8 cellular contexts compared by ENCODE assay signal in genomic region chr16:84699147-84699711, GRCh38. TPM values are rescaled to one million over a fixed set of nuclear protein-coding genes. Genes with fewer than 3 reads are reported as not detected.
A peak's percentile ranks its signal among the peaks of the same experiment; 100 is the strongest.
DNase-seq lines count a peak whose midpoint lies in the region; ATAC-seq, FAIRE-seq and TF ChIP-seq lines count a peak whose summit lies in the region.

No MANE protein-coding gene starts in this region.

- TF ChIP-seq RAD21 in H1 (IDR thresholded peaks at IDR 0.05 in 1 of 2, conservative IDR thresholded peaks at IDR 0.05 in 1 of 2; ENCODE audit: low read depth in 2 of 2, low read length in 2 of 2): no peak

- peak overlapping the region; percentile 91 for H4K5ac ChIP-seq in H1 (ENCODE audit: insufficient read length, low read depth, low read length)

- no peaks in the 10 kb centered on the region for H3K27me3 Mint-ChIP-seq in activated naive CD4-positive, alpha-beta T cell treated with anti-CD3 and anti-CD28 coated beads, Interleukin-2, amount 10 ng/mL, durations not matched to agents 7 days and 5 days
- H3K27me3 Mint-ChIP-seq in natural killer cell treated with Interleukin-12 subunit alpha and Interleukin-12 subunit beta and Interleukin-15 and Interleukin-18, amount 100 ng/mL, for 72 hours: no peaks in the 10 kb centered on the region

- H3K4me1 ChIP-seq in H1 (replicated peaks in 1 of 4; ENCODE audit: control insufficient read depth in 3 of 4, insufficient read depth in 4 of 4, low read length in 3 of 4): peaks cover 0 to 9% (median 7%) of the 10 kb centered on the region in 4 experiments; a peak in 4 of 7 replicates

- no peaks in the 10 kb centered on the region for H3K27me3 ChIP-seq in H1 (replicated peaks in 1 of 4; ENCODE audit: control insufficient read depth in 3 of 4, extremely low read depth in 1 of 4, insufficient read depth in 3 of 4, low read length in 3 of 4)

- peak overlapping the region; percentile 86 for H3K18ac ChIP-seq in H1 (ENCODE audit: extremely low read depth, low read length)

- peaks cover 5% of the 10 kb centered on the region for H3K36me3 Mint-ChIP-seq in activated naive CD4-positive, alpha-beta T cell treated with anti-CD3 and anti-CD28 coated beads, Interleukin-2, amount 10 ng/mL, durations not matched to agents 7 days and 5 days
- H3K36me3 Mint-ChIP-seq in natural killer cell treated with Interleukin-12 subunit alpha and Interleukin-12 subunit beta and Interleukin-15 and Interleukin-18, amount 100 ng/mL, for 72 hours: no peaks in the 10 kb centered on the region

- no peak overlapping the region for H2BK120ac ChIP-seq in H1 (replicated peaks; ENCODE audit: low read depth, low read length)

- POLR2A ChIA-PET in H1 (lab: Charles Lee; ENCODE audit: partially characterized antibody): interaction anchor here (1.3 kb wide), 1 partner anchor 11 kb away, joined by 5 read pairs; no protein-coding TSS in a partner anchor

- H2BK20ac ChIP-seq in H1 (ENCODE audit: low read length): no peak overlapping the region

- TF ChIP-seq CTCF in H1 (IDR thresholded peaks at IDR 0.05; ENCODE audit: control extremely low read depth in 1 of 3, insufficient read depth in 1 of 3, low read depth in 1 of 3, low read length in 3 of 3): no peak

- H3K56ac ChIP-seq in H1 (replicated peaks; ENCODE audit: insufficient read length, low read depth, low read length): peak overlapping the region; percentile 70

- no peak overlapping the region for H3K14ac ChIP-seq in H1 (ENCODE audit: insufficient read length)

- peak overlapping the region; percentile 75 for H3K27ac Mint-ChIP-seq in activated naive CD4-positive, alpha-beta T cell treated with anti-CD3 and anti-CD28 coated beads, Interleukin-2, amount 10 ng/mL, durations not matched to agents 7 days and 5 days
- H3K27ac Mint-ChIP-seq in natural killer cell treated with Interleukin-12 subunit alpha and Interleukin-12 subunit beta and Interleukin-15 and Interleukin-18, amount 100 ng/mL, for 72 hours: peak overlapping the region in 1 of 2 donors; percentile 61

- peak overlapping the region; percentile 71; the same call in 1 of the 2 replicates for H2AK5ac ChIP-seq in H1 (ENCODE audit: low read depth, low read length)

- H3K36me3 ChIP-seq in H1 (ENCODE audit: control insufficient read depth in 2 of 4, insufficient read depth in 4 of 4, low read length in 3 of 4): no peaks in the 10 kb centered on the region

- H4K8ac ChIP-seq in H1 (ENCODE audit: extremely low read depth, insufficient read depth, low read length): peak overlapping the region; percentile 35

- no peak overlapping the region for H3K23ac ChIP-seq in H1 (ENCODE audit: insufficient read length)

- peak overlapping the region; percentile 75 for H3K4me3 Mint-ChIP-seq in activated naive CD4-positive, alpha-beta T cell treated with anti-CD3 and anti-CD28 coated beads, Interleukin-2, amount 10 ng/mL, durations not matched to agents 7 days and 5 days
- H3K4me3 Mint-ChIP-seq in natural killer cell treated with Interleukin-12 subunit alpha and Interleukin-12 subunit beta and Interleukin-15 and Interleukin-18, amount 100 ng/mL, for 72 hours: peak overlapping the region; percentile 74

- DNase-seq in activated naive CD4-positive, alpha-beta T cell treated with anti-CD3 and anti-CD28 coated beads, Interleukin-2, amount 10 ng/mL, durations not matched to agents 7 days and 5 days: no peak
- DNase-seq in activated naive CD4-positive, alpha-beta T cell treated with Interleukin-2 at 50 U/mL for 16 hours: no peak
- no peak for DNase-seq in H1 (ENCODE audit: low read depth in 1 of 2, low spot score in 2 of 2)
- no peak for DNase-seq in natural killer cell treated with Interleukin-12 subunit alpha and Interleukin-12 subunit beta and Interleukin-15 and Interleukin-18, amount 100 ng/mL, for 72 hours (ENCODE audit: low spot score)
- DNase-seq in NCI-H774 (lab: John Stamatoyannopoulos, UW): no peak
- DNase-seq in AML-193 (lab: John Stamatoyannopoulos, UW): no peak

- peak overlapping the region; percentile 26 to 94 (median 84); a peak in 6 of 7 replicates for H3K9ac ChIP-seq in H1 (replicated peaks in 1 of 4; ENCODE audit: extremely low read depth in 1 of 4, low read depth in 3 of 4, low read length in 3 of 4)

- TF ChIP-seq EP300 in H1 (IDR thresholded peaks at IDR 0.05; ENCODE audit: borderline replicate concordance in 1 of 2, low read depth in 2 of 2, low read length in 2 of 2): no peak

- CTCF ChIA-PET in activated naive CD4-positive, alpha-beta T cell treated with anti-CD3 and anti-CD28 coated beads, Interleukin-2, amount 10 ng/mL, durations not matched to agents 7 days and 5 days (lab: Charles Lee): no interaction called here
- CTCF ChIA-PET in H1 (lab: Charles Lee; ENCODE audit: partially characterized antibody): interaction anchor here (1.0 to 1.7 kb wide), 2 partner anchors 27 to 38 kb away, joined by 3 to 8 read pairs; no protein-coding TSS in a partner anchor

- peak overlapping the region; percentile 75 for H2BK5ac ChIP-seq in H1 (ENCODE audit: low read depth, low read length)

- H3K27ac ChIP-seq in H1 (ENCODE audit: low read depth, low read length): peak overlapping the region; percentile 80; the same call in 1 of the 2 replicates

- no peak overlapping the region for H3K4ac ChIP-seq in H1 (replicated peaks; ENCODE audit: insufficient read length, low read depth, low read length)

- no peaks in the 10 kb centered on the region for H3K9me3 ChIP-seq in H1 (ENCODE audit: insufficient read depth in 2 of 2, low read depth in 1 of 2, low read length in 1 of 2)

- H3K9me3 Mint-ChIP-seq in activated naive CD4-positive, alpha-beta T cell treated with anti-CD3 and anti-CD28 coated beads, Interleukin-2, amount 10 ng/mL, durations not matched to agents 7 days and 5 days: no peaks in the 10 kb centered on the region
- H3K9me3 Mint-ChIP-seq in natural killer cell treated with Interleukin-12 subunit alpha and Interleukin-12 subunit beta and Interleukin-15 and Interleukin-18, amount 100 ng/mL, for 72 hours: no peaks in the 10 kb centered on the region

- no peaks in the 10 kb centered on the region; the same call in 1 of the 2 replicates for H3K79me1 ChIP-seq in H1 (ENCODE audit: low read depth, low read length)

- H3K4me1 Mint-ChIP-seq in activated naive CD4-positive, alpha-beta T cell treated with anti-CD3 and anti-CD28 coated beads, Interleukin-2, amount 10 ng/mL, durations not matched to agents 7 days and 5 days: peaks cover 40% of the 10 kb centered on the region
- peaks cover 18 to 31% of the 10 kb centered on the region in 2 donors for H3K4me1 Mint-ChIP-seq in natural killer cell treated with Interleukin-12 subunit alpha and Interleukin-12 subunit beta and Interleukin-15 and Interleukin-18, amount 100 ng/mL, for 72 hours (ENCODE audit: low read depth in 2 of 2)

- H4K91ac ChIP-seq in H1 (replicated peaks; ENCODE audit: insufficient read length, low read length): peak overlapping the region; percentile 7

- peak overlapping the region; percentile 31; the same call in 1 of the 2 replicates for H2AFZ ChIP-seq in H1 (ENCODE audit: low read length)

- no peak for ATAC-seq in natural killer cell treated with Interleukin-12 subunit alpha and Interleukin-12 subunit beta and Interleukin-15 and Interleukin-18, amount 100 ng/mL, for 72 hours
- no peak for ATAC-seq in GM19351 (IDR thresholded peaks at IDR 0.05; ENCODE audit: unreplicated experiment)

- H4K20me1 ChIP-seq in H1 (replicated peaks in 1 of 2; ENCODE audit: control insufficient read depth in 1 of 2, insufficient read depth in 2 of 2, low read length in 2 of 2): peaks cover 18% of the 10 kb centered on the region in 2 experiments

- peak overlapping the region; percentile 77; the same call in 1 of the 2 replicates for H2BK15ac ChIP-seq in H1 (ENCODE audit: low read length)

- peak overlapping the region; percentile 87 for H2BK12ac ChIP-seq in H1 (ENCODE audit: low read depth, low read length)

- peak overlapping the region; percentile 57 to 99 (median 88) for H3K4me3 ChIP-seq in H1 (ENCODE audit: extremely low read depth in 1 of 4, insufficient read depth in 2 of 4, low read depth in 3 of 4, low read length in 4 of 4)

- H3K23me2 ChIP-seq in H1 (ENCODE audit: low read depth, low read length): peaks cover 7% of the 10 kb centered on the region

- peaks cover 31 to 43% of the 10 kb centered on the region in 2 experiments for H3K79me2 ChIP-seq in H1 (ENCODE audit: control insufficient read depth in 1 of 2, insufficient read depth in 2 of 2, low read length in 2 of 2)

- peak overlapping the region; percentile 72 to 89 for H3K4me2 ChIP-seq in H1 (ENCODE audit: insufficient read depth in 1 of 2, low read depth in 2 of 2, low read length in 2 of 2)

- WGBS in H1 (ENCODE audit: extremely low coverage in 1 of 2, insufficient coverage in 1 of 2, insufficient read length in 1 of 2, insufficient replicate concordance in 2 of 2, low coverage in 1 of 2, low lambda C conversion rate in 2 of 2, missing lambda C conversion rate in 1 of 2), 2 experiments: 28% methylated on average over 29 of the region's 29 CpGs; no CpG with 5 or more reads in 1 of the 2 experiments

- TF ChIP-seq POLR2A in H1 (IDR thresholded peaks at IDR 0.05; ENCODE audit: control extremely low read depth in 1 of 2, low read depth in 2 of 2, low read length in 2 of 2): no peak

- FAIRE-seq in H1 (lab: Jason Lieb, UNC): no peak

RNA-seq across cellular contexts. Expression of gene USP10, which starts 0.6 kb away (rescaled TPM):
- 87.7 TPM for polyA plus RNA-seq in PFSK-1 (2012; ENCODE audit: insufficient read length, low read depth)
- total RNA-seq in H1 (2021; fragmentation: NEBNext Ultra II Directional; extraction: Animal tissue kit (Norgen Biotek cat#: 25700)): 186 and 195 TPM in 2 replicates
- 171 and 224 TPM in 2 replicates for polyA plus RNA-seq in H1 (2011; rRNA removed)
- polyA plus RNA-seq in H1 (2011; cell fraction: cytosol; rRNA removed): 133 TPM
- 270 TPM for polyA plus RNA-seq in H1 (2011; cell fraction: nucleus; rRNA removed)
- polyA plus RNA-seq in H1 (2012, experiment 1 of 2): 144 to 168 TPM (median 154 TPM) in 4 replicates
- 26.5 TPM for polyA plus RNA-seq in H1 (2012, experiment 2 of 2)
- 104 TPM for polyA plus RNA-seq in H1 (2013, experiment 1 of 2)
- polyA plus RNA-seq in H1 (2013, experiment 2 of 2): 99.0 TPM
- polyA minus RNA-seq in H1 (2011; rRNA and poly(A)+ RNA removed): 417 and 489 TPM in 2 replicates
- 122 TPM for polyA minus RNA-seq in H1 (2011; cell fraction: cytosol; rRNA and poly(A)+ RNA removed)
- polyA minus RNA-seq in H1 (2011; cell fraction: nucleus; rRNA and poly(A)+ RNA removed): 124 TPM
- 100 to 1,000 TPM; 111 to 156 TPM for total RNA-seq in natural killer cell treated with Interleukin-12 subunit alpha and Interleukin-12 subunit beta and Interleukin-15 and Interleukin-18, amount 100 ng/mL, for 72 hours

RNA-seq across cellular contexts. Expression of gene KLHL36, which starts 50.9 kb away (rescaled TPM):
- 19.2 TPM for polyA plus RNA-seq in PFSK-1 (2012; ENCODE audit: insufficient read length, low read depth)
- 33.6 and 35.3 TPM in 2 replicates for total RNA-seq in H1 (2021; fragmentation: NEBNext Ultra II Directional; extraction: Animal tissue kit (Norgen Biotek cat#: 25700))
- 22.9 and 33.7 TPM in 2 replicates for polyA plus RNA-seq in H1 (2011; rRNA removed)
- 25.1 TPM for polyA plus RNA-seq in H1 (2011; cell fraction: cytosol; rRNA removed)
- 34.8 TPM for polyA plus RNA-seq in H1 (2011; cell fraction: nucleus; rRNA removed)
- 16.3 to 22.6 TPM (median 21.6 TPM) in 4 replicates for polyA plus RNA-seq in H1 (2012, experiment 1 of 2)
- 13.3 TPM for polyA plus RNA-seq in H1 (2012, experiment 2 of 2)
- polyA plus RNA-seq in H1 (2013, experiment 1 of 2): 14.7 TPM
- polyA plus RNA-seq in H1 (2013, experiment 2 of 2): 14.9 TPM
- 48.3 and 51.7 TPM in 2 replicates for polyA minus RNA-seq in H1 (2011; rRNA and poly(A)+ RNA removed)
- polyA minus RNA-seq in H1 (2011; cell fraction: cytosol; rRNA and poly(A)+ RNA removed): 40.4 TPM
- polyA minus RNA-seq in H1 (2011; cell fraction: nucleus; rRNA and poly(A)+ RNA removed): 30.4 TPM
- 10 to 100 TPM; 35.9 to 48.6 TPM for total RNA-seq in natural killer cell treated with Interleukin-12 subunit alpha and Interleukin-12 subunit beta and Interleukin-15 and Interleukin-18, amount 100 ng/mL, for 72 hours
